Comparison of ENCODE assay signal across 8 cellular contexts in genomic region chr9:35790385-35791291, GRCh38. TPM values are rescaled to one million over a fixed set of nuclear protein-coding genes. Genes with fewer than 3 reads are reported as not detected.
A peak's percentile ranks its signal among the peaks of the same experiment; 100 is the strongest.
DNase-seq lines count a peak whose midpoint lies in the region; ATAC-seq and TF ChIP-seq lines count a peak whose summit lies in the region.

No MANE protein-coding gene starts in this region.

- no peak overlapping the region for H3K27ac ChIP-seq in CD4-positive, alpha-beta T cell (ENCODE audit: low read depth, low read length)
- H3K27ac ChIP-seq in lung (ENCODE audit: low read depth in 1 of 2, low read length in 1 of 2) = peak overlapping the region in 1 of 2 donors; percentile 76

- H3K9me3 ChIP-seq in CD4-positive, alpha-beta T cell (ENCODE audit: control insufficient read depth, low read length) = no peaks in the 10 kb centered on the region
- H3K9me3 ChIP-seq in lung (ENCODE audit: control insufficient read depth in 2 of 2, insufficient read depth in 1 of 2, low read length in 1 of 2) = no peaks in the 10 kb centered on the region

- ATAC-seq in CD4-positive, alpha-beta T cell (ENCODE audit: poor library complexity) = peak; percentile 97
- ATAC-seq in HG02759 (IDR thresholded peaks at IDR 0.05; ENCODE audit: unreplicated experiment) = peak; percentile 60
- peak; percentile 93 for ATAC-seq in effector memory CD8-positive, alpha-beta T cell (replicated peaks)
- ATAC-seq in lung (ENCODE audit: insufficient read depth, low FRiP score) = peak; percentile 91
- ATAC-seq in GM18520 (IDR thresholded peaks at IDR 0.05; ENCODE audit: unreplicated experiment) = no peak

- TF ChIP-seq CTCF in CD4-positive, alpha-beta T cell (IDR thresholded peaks at IDR 0.05) = peak; percentile 89
- peak; percentile 93 for TF ChIP-seq CTCF in lung (IDR thresholded peaks at IDR 0.05; ENCODE audit: control extremely low read depth, extremely low read depth)

- H3K4me1 ChIP-seq in lung (ENCODE audit: control insufficient read depth in 2 of 2, insufficient read depth in 2 of 2, low read length in 2 of 2) = peaks cover 0 to 14% of the 10 kb centered on the region in 2 donors

- H3K27me3 ChIP-seq in CD4-positive, alpha-beta T cell (ENCODE audit: control insufficient read depth, insufficient read depth, low read length) = no peaks in the 10 kb centered on the region
- H3K27me3 ChIP-seq in lung (ENCODE audit: control insufficient read depth, insufficient read depth) = no peaks in the 10 kb centered on the region

- H3K36me3 Mint-ChIP-seq in CD4-positive, alpha-beta T cell (ENCODE audit: low read depth) = peaks cover 39% of the 10 kb centered on the region
- peaks cover 9% of the 10 kb centered on the region for H3K36me3 Mint-ChIP-seq in activated CD4-positive, alpha-beta memory T cell treated with anti-CD3 and anti-CD28 coated beads, Interleukin-2, amount 10 ng/mL, durations not matched to agents 7 days and 5 days (ENCODE audit: low read depth)
- peaks cover 20% of the 10 kb centered on the region for H3K36me3 Mint-ChIP-seq in effector memory CD8-positive, alpha-beta T cell (ENCODE audit: insufficient read depth)

- POLR2A ChIA-PET in CD4-positive, alpha-beta T cell (lab: Charles Lee) = interaction anchor here (0.7 to 1.2 kb wide), 2 partner anchors 42 to 711 kb away, joined by 3 to 4 read pairs; partner anchors contain the start of gene FANCG
- POLR2A ChIA-PET in activated CD4-positive, alpha-beta memory T cell treated with anti-CD3 and anti-CD28 coated beads, Interleukin-2, amount 10 ng/mL, durations not matched to agents 7 days and 5 days (lab: Charles Lee) = interaction anchor here (0.8 to 1.3 kb wide), 6 partner anchors 16 to 399 kb away, joined by 3 to 4 read pairs (median 3); no protein-coding TSS in a partner anchor

- no peaks in the 10 kb centered on the region for H3K9me3 Mint-ChIP-seq in CD4-positive, alpha-beta T cell
- H3K9me3 Mint-ChIP-seq in activated CD4-positive, alpha-beta memory T cell treated with anti-CD3 and anti-CD28 coated beads, Interleukin-2, amount 10 ng/mL, durations not matched to agents 7 days and 5 days = no peaks in the 10 kb centered on the region
- H3K9me3 Mint-ChIP-seq in effector memory CD8-positive, alpha-beta T cell = no peaks in the 10 kb centered on the region

- DNase-seq in CD4-positive, alpha-beta T cell = peak; percentile 32 to 53 (median 44)
- DNase-seq in NCI-H526 (lab: John Stamatoyannopoulos, UW) = peak; percentile 32 to 84
- DNase-seq in activated CD4-positive, alpha-beta memory T cell treated with anti-CD3 and anti-CD28 coated beads, Interleukin-2, amount 10 ng/mL, durations not matched to agents 7 days and 5 days = peak; percentile 59
- DNase-seq in effector memory CD8-positive, alpha-beta T cell = peak; percentile 60 to 64 (median 62)
- peak; percentile 74 for DNase-seq in lung (ENCODE audit: low spot score)
- peak in 2 of 3 experiments; percentile 27 to 32 for DNase-seq in stimulated activated CD4-positive, alpha-beta T cell treated with anti-CD3 and anti-CD28 coated beads, TNF-alpha, amount 100 ng/mL, for 4 hours (ENCODE audit: low read depth in 3 of 3)

- no peak overlapping the region for H3K4me3 ChIP-seq in lung

- WGBS in lung, 2 donors = 52 to 58% methylated on average over 37 of the region's 37 CpGs

- peaks cover 7% of the 10 kb centered on the region for H3K4me1 Mint-ChIP-seq in CD4-positive, alpha-beta T cell (ENCODE audit: low read depth)
- H3K4me1 Mint-ChIP-seq in activated CD4-positive, alpha-beta memory T cell treated with anti-CD3 and anti-CD28 coated beads, Interleukin-2, amount 10 ng/mL, durations not matched to agents 7 days and 5 days = peaks cover 14% of the 10 kb centered on the region
- H3K4me1 Mint-ChIP-seq in effector memory CD8-positive, alpha-beta T cell (ENCODE audit: low read depth in 2 of 2) = peaks cover 9 to 12% of the 10 kb centered on the region in 2 donors

- H3K27ac Mint-ChIP-seq in CD4-positive, alpha-beta T cell = no peak overlapping the region
- no peak overlapping the region for H3K27ac Mint-ChIP-seq in activated CD4-positive, alpha-beta memory T cell treated with anti-CD3 and anti-CD28 coated beads, Interleukin-2, amount 10 ng/mL, durations not matched to agents 7 days and 5 days
- H3K27ac Mint-ChIP-seq in effector memory CD8-positive, alpha-beta T cell = no peak overlapping the region

- H3K4me3 Mint-ChIP-seq in CD4-positive, alpha-beta T cell = no peak overlapping the region
- no peak overlapping the region for H3K4me3 Mint-ChIP-seq in activated CD4-positive, alpha-beta memory T cell treated with anti-CD3 and anti-CD28 coated beads, Interleukin-2, amount 10 ng/mL, durations not matched to agents 7 days and 5 days
- no peak overlapping the region for H3K4me3 Mint-ChIP-seq in effector memory CD8-positive, alpha-beta T cell

- H3K36me3 ChIP-seq in lung (ENCODE audit: control insufficient read depth in 2 of 2, insufficient read depth in 2 of 2, low read length in 2 of 2) = no peaks in the 10 kb centered on the region

- intact Hi-C loops in CD4-positive, alpha-beta T cell (cut with DNase I, micrococcal nuclease) = loop anchor here (1.0 to 5.0 kb wide), 5 partner anchors 35 to 233 kb away; no protein-coding TSS in a partner anchor

- H3K27me3 Mint-ChIP-seq in CD4-positive, alpha-beta T cell = no peaks in the 10 kb centered on the region
- no peaks in the 10 kb centered on the region for H3K27me3 Mint-ChIP-seq in activated CD4-positive, alpha-beta memory T cell treated with anti-CD3 and anti-CD28 coated beads, Interleukin-2, amount 10 ng/mL, durations not matched to agents 7 days and 5 days
- H3K27me3 Mint-ChIP-seq in effector memory CD8-positive, alpha-beta T cell = no peaks in the 10 kb centered on the region

- CTCF ChIA-PET in CD4-positive, alpha-beta T cell (lab: Charles Lee) = interaction anchor here (0.6 to 3.5 kb wide), 18 partner anchors 13 to 146 kb away, joined by 3 to 32 read pairs (median 4); partner anchors contain the start of genes CREB3, FAM221B, GBA2 and RGP1
- CTCF ChIA-PET in activated CD4-positive, alpha-beta memory T cell treated with anti-CD3 and anti-CD28 coated beads, Interleukin-2, amount 10 ng/mL, durations not matched to agents 7 days and 5 days (lab: Charles Lee) = interaction anchor here (0.6 to 3.7 kb wide), 26 partner anchors 10 to 187 kb away, joined by 3 to 54 read pairs (median 5); partner anchors contain the start of genes ARHGEF39, CREB3, FAM221B and HINT2

RNA-seq across cellular contexts. Expression of gene NPR2, which starts 0.8 kb away (rescaled TPM):
- 1 to 10 TPM; 1.2 to 4.2 TPM for total RNA-seq in CD4-positive, alpha-beta T cell
- total RNA-seq in activated CD4-positive, alpha-beta memory T cell treated with anti-CD3 and anti-CD28 coated beads, Interleukin-2, amount 10 ng/mL, durations not matched to agents 7 days and 5 days = 1 to 10 TPM; 7.7 to 8.5 TPM
- 10 to 100 TPM; 16.0 to 16.1 TPM for total RNA-seq in lung
- polyA plus RNA-seq in lung = 10 to 100 TPM in 1 of 2 donors, 1 to 10 TPM in 1; 6.2 to 11.1 TPM

RNA-seq across cellular contexts. Expression of gene SPAG8, which starts 21.4 kb away (rescaled TPM):
- 1 to 10 TPM in 1 of 2 experiments, under 1 TPM in 1; 0.81 to 1.3 TPM for total RNA-seq in CD4-positive, alpha-beta T cell
- 1 to 10 TPM; 2.0 to 2.2 TPM for total RNA-seq in activated CD4-positive, alpha-beta memory T cell treated with anti-CD3 and anti-CD28 coated beads, Interleukin-2, amount 10 ng/mL, durations not matched to agents 7 days and 5 days
- 10 to 100 TPM; 11.1 to 20.6 TPM for total RNA-seq in lung
- polyA plus RNA-seq in lung = 1 to 10 TPM; 5.8 to 6.9 TPM

RNA-seq across cellular contexts. Expression of gene HINT2, which starts 24.2 kb away (rescaled TPM):
- 10 to 100 TPM; 10.9 to 12.6 TPM for total RNA-seq in CD4-positive, alpha-beta T cell
- 10 to 100 TPM; 77.8 to 79.2 TPM for total RNA-seq in activated CD4-positive, alpha-beta memory T cell treated with anti-CD3 and anti-CD28 coated beads, Interleukin-2, amount 10 ng/mL, durations not matched to agents 7 days and 5 days
- 10 to 100 TPM; 19.9 to 64.9 TPM for total RNA-seq in lung
- 100 to 1,000 TPM in 1 of 2 donors, 10 to 100 TPM in 1; 52.6 to 112 TPM for polyA plus RNA-seq in lung

RNA-seq across cellular contexts. Expression of gene MSMP, which starts 36.6 kb away (rescaled TPM):
- not detected for total RNA-seq in CD4-positive, alpha-beta T cell
- under 1 TPM in 1 of 2 experiments, not detected in 1; 0.48 TPM for total RNA-seq in activated CD4-positive, alpha-beta memory T cell treated with anti-CD3 and anti-CD28 coated beads, Interleukin-2, amount 10 ng/mL, durations not matched to agents 7 days and 5 days
- total RNA-seq in lung = 1 to 10 TPM in 1 of 2 donors, not detected in 1; 1.6 TPM
- polyA plus RNA-seq in lung = 1 to 10 TPM in 1 of 2 donors, under 1 TPM in 1; 0.62 to 1.2 TPM

RNA-seq across cellular contexts. Expression of gene FAM221B, which starts 37.9 kb away (rescaled TPM):
- not detected for total RNA-seq in CD4-positive, alpha-beta T cell
- total RNA-seq in activated CD4-positive, alpha-beta memory T cell treated with anti-CD3 and anti-CD28 coated beads, Interleukin-2, amount 10 ng/mL, durations not matched to agents 7 days and 5 days = not detected
- total RNA-seq in lung = under 1 TPM; 0.14 to 0.25 TPM
- polyA plus RNA-seq in lung = under 1 TPM; 0.10 to 0.13 TPM
